In the genomic region with DNA sequence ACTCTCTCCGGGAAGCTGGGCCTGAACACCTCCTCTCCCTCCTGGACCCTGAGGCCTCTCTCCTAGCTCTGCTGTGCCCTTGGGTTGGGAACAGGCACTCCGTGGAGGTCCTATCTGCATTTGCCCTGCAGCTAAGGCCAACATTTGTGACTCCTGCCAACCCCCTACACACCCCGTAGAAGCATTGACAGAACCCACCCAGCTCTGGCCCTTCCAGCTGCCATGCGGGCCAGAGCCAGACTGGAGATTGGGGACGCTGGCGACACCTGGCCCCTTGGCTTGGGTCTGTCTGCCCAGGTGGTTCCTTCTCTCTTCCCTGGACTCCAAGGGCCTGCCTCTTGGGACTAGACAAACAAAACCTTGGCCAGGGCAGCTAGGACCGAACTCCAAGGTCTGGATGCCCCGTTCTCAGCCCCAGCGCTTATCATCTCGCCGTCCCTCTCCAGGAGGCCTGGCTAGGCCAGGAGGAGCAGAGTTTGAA, we compare ENCODE assay signal across 8 cellular contexts. TPM values are rescaled to one million over a fixed set of nuclear protein-coding genes. Genes with fewer than 3 reads are reported as not detected.
DNase-seq lines count a peak whose midpoint lies in the region; ATAC-seq and TF ChIP-seq lines count a peak whose summit lies in the region.

No MANE protein-coding gene starts in this region.

- H4K20me1 ChIP-seq in PC-3 (ENCODE audit: low read length), result peaks cover 7% of the 10 kb centered on the region; the same call in 1 of the 2 replicates

- H3K9me3 ChIP-seq in PC-3 (ENCODE audit: low read length) (no peaks in the 10 kb centered on the region), endodermal cell (ENCODE audit: control insufficient read depth, low read length) (no peaks in the 10 kb centered on the region), neutrophil (no peaks in the 10 kb centered on the region)

- TSS peak; percentile 58 for BruUV-seq in PC-3 (replicated peaks; lab: Mats Ljungman, UMichigan)

- H3K36me3 Mint-ChIP-seq in CD14-positive monocyte (peaks cover 26 to 29% of the 10 kb centered on the region in 2 donors), endodermal cell (ENCODE audit: low read depth) (no peaks in the 10 kb centered on the region)

- H3K9ac ChIP-seq in PC-3 (ENCODE audit: low read length) (peak overlapping the region; percentile 96; the same call in 1 of the 2 replicates), endodermal cell (ENCODE audit: extremely low read depth, low read length, poor library complexity, severe bottlenecking) (no peak overlapping the region)

- no peaks in the 10 kb centered on the region for H3F3A ChIP-seq in PC-3 (ENCODE audit: low read length, unreplicated experiment)

- H2AFZ ChIP-seq in PC-3 (ENCODE audit: low read length), result peak overlapping the region; percentile 83

- H3K36me3 ChIP-seq in PC-3 (ENCODE audit: low read depth, low read length) (no peaks in the 10 kb centered on the region), endodermal cell (ENCODE audit: control insufficient read depth, insufficient read depth, low read length) (no peaks in the 10 kb centered on the region), neutrophil (no peaks in the 10 kb centered on the region)

- CTCF ChIA-PET in PC-3 (lab: Charles Lee), result interaction anchor here (1.0 kb wide), 1 partner anchor 44 kb away, joined by 5 read pairs; no protein-coding TSS in a partner anchor

- no peaks in the 10 kb centered on the region for H3K9me2 ChIP-seq in PC-3 (replicated peaks; ENCODE audit: low read length)

- peak overlapping the region; percentile 98 for H3K4me3 ChIP-seq in PC-3 (ENCODE audit: low read length)
- no peak overlapping the region for H3K4me3 ChIP-seq in endodermal cell (ENCODE audit: low read length)
- peak overlapping the region; percentile 86 to 91 for H3K4me3 ChIP-seq in neutrophil (ENCODE audit: low read depth in 1 of 2, low read length in 1 of 2)

- peaks cover 75% of the 10 kb centered on the region for H3K4me1 Mint-ChIP-seq in CD14-positive monocyte
- H3K4me1 Mint-ChIP-seq in endodermal cell, result peaks cover 45% of the 10 kb centered on the region

- POLR2A ChIA-PET in PC-3 (lab: Charles Lee; ENCODE audit: unreplicated experiment), result no interaction called here

- TF ChIP-seq CTCF in CD14-positive monocyte (IDR thresholded peaks at IDR 0.05) (no peak), PC-3 (conservative IDR thresholded peaks at IDR 0.05; ENCODE audit: low read depth, low read length) (no peak), endodermal cell (conservative IDR thresholded peaks at IDR 0.05) (no peak), neutrophil (IDR thresholded peaks at IDR 0.05) (no peak)

- H3K4me2 ChIP-seq in PC-3 (ENCODE audit: low read length), result peak overlapping the region; percentile 83

- H3K27ac ChIP-seq in PC-3 (ENCODE audit: low read length) (no peak overlapping the region), endodermal cell (ENCODE audit: low read depth, low read length) (no peak overlapping the region), neutrophil (peak overlapping the region; percentile 90)

- H3K27me3 ChIP-seq in PC-3 (ENCODE audit: low read length), result no peaks in the 10 kb centered on the region
- H3K27me3 ChIP-seq in endodermal cell (ENCODE audit: control insufficient read depth, insufficient read depth, low read length, poor library complexity, severe bottlenecking), result no peaks in the 10 kb centered on the region
- no peaks in the 10 kb centered on the region for H3K27me3 ChIP-seq in neutrophil

- peaks cover 41% of the 10 kb centered on the region for H3K79me2 ChIP-seq in PC-3 (ENCODE audit: low read length)

- ATAC-seq in PC-3 (no peak), HG03342 (IDR thresholded peaks at IDR 0.05; ENCODE audit: unreplicated experiment) (no peak)

- peak overlapping the region; percentile 95 to 99 (median 98) for H3K27ac Mint-ChIP-seq in CD14-positive monocyte
- H3K27ac Mint-ChIP-seq in endodermal cell, result peak overlapping the region; percentile 80

- DNase-seq in CD14-positive monocyte (ENCODE audit: low spot score), result no peak
- no peak for DNase-seq in PC-3
- no peak for DNase-seq in endodermal cell
- no peak for DNase-seq in NCI-H526 (lab: John Stamatoyannopoulos, UW)
- DNase-seq in NK-92 (lab: John Stamatoyannopoulos, UW; ENCODE audit: unreplicated experiment), result no peak
- DNase-seq in hepatic stellate cell (ENCODE audit: low spot score), result no peak

- WGBS in endodermal cell (ENCODE audit: insufficient coverage in 1 of 2, insufficient read length in 1 of 2), 2 experiments, result 81 to 82% methylated on average over 7 to 11 of the region's 11 CpGs

- H3K9me3 Mint-ChIP-seq in CD14-positive monocyte (no peaks in the 10 kb centered on the region), endodermal cell (no peaks in the 10 kb centered on the region)

- H3K27me3 Mint-ChIP-seq in CD14-positive monocyte (ENCODE audit: low read depth in 3 of 3) (peaks cover 0 to 4% (median under 1%) of the 10 kb centered on the region in 3 donors), endodermal cell (ENCODE audit: insufficient read depth) (peaks cover 5% of the 10 kb centered on the region)

- intact Hi-C loops in CD14-positive monocyte (cut with micrococcal nuclease) (loop anchor here (1.0 to 10.0 kb wide), 3 partner anchors 9 to 213 kb away; a partner anchor contains a TSS), PC-3 (cut with micrococcal nuclease) (loop anchor here (1.0 kb wide), 1 partner anchor 36 kb away; no protein-coding TSS in a partner anchor)

- H3K4me3 Mint-ChIP-seq in CD14-positive monocyte (peak overlapping the region; percentile 88 to 95), endodermal cell (peak overlapping the region; percentile 78)

- H3K4me1 ChIP-seq in PC-3 (ENCODE audit: insufficient read depth, low read length), result peaks cover 36% of the 10 kb centered on the region
- no peaks in the 10 kb centered on the region for H3K4me1 ChIP-seq in endodermal cell (ENCODE audit: control insufficient read depth, insufficient read depth, low read length)
- peaks cover 49 to 65% of the 10 kb centered on the region in 2 experiments for H3K4me1 ChIP-seq in neutrophil (ENCODE audit: control insufficient read depth in 1 of 2, insufficient read depth in 1 of 2, low read depth in 1 of 2, low read length in 1 of 2)

RNA-seq across cellular contexts. Expression of a gene that starts 0.6 kb away (rescaled TPM):
- polyA plus RNA-seq in CD14-positive monocyte, result 10 to 100 TPM; 36.9 to 68.6 TPM
- total RNA-seq in PC-3 (2014; rRNA removed), result 52.3 and 74.8 TPM in 2 replicates
- 10 to 100 TPM; 28.5 to 31.1 TPM for total RNA-seq in endodermal cell
- 6.1 TPM for polyA plus RNA-seq in endodermal cell (2013, experiment 1 of 2)
- 6.0 TPM for polyA plus RNA-seq in endodermal cell (2013, experiment 2 of 2)

RNA-seq across cellular contexts. Expression of a gene that starts 34.5 kb away (rescaled TPM):
- polyA plus RNA-seq in CD14-positive monocyte, result not detected
- total RNA-seq in PC-3 (2014; rRNA removed) (not detected in 2 replicates), endodermal cell (not detected)
- not detected for polyA plus RNA-seq in endodermal cell (2013, experiment 1 of 2)
- 0.29 TPM for polyA plus RNA-seq in endodermal cell (2013, experiment 2 of 2)

RNA-seq across cellular contexts. Expression of a gene that starts 35.6 kb away (rescaled TPM):
- not detected for polyA plus RNA-seq in CD14-positive monocyte
- 0.40 and 0.62 TPM in 2 replicates for total RNA-seq in PC-3 (2014; rRNA removed)
- 1 to 10 TPM; 2.0 to 3.4 TPM for total RNA-seq in endodermal cell
- polyA plus RNA-seq in endodermal cell (2013, experiment 1 of 2), result 3.3 TPM
- 2.3 TPM for polyA plus RNA-seq in endodermal cell (2013, experiment 2 of 2)

RNA-seq across cellular contexts. Expression of a gene that starts 38.0 kb away (rescaled TPM):
- polyA plus RNA-seq in CD14-positive monocyte, result not detected
- 0.86 and 2.5 TPM in 2 replicates for total RNA-seq in PC-3 (2014; rRNA removed)
- 1 to 10 TPM; 3.2 to 4.8 TPM for total RNA-seq in endodermal cell
- 0.50 TPM for polyA plus RNA-seq in endodermal cell (2013, experiment 1 of 2)
- polyA plus RNA-seq in endodermal cell (2013, experiment 2 of 2), result 2.2 TPM

RNA-seq across cellular contexts. Expression of a gene that starts 48.9 kb away (rescaled TPM):
- polyA plus RNA-seq in CD14-positive monocyte, result 1 to 10 TPM; 1.3 to 4.5 TPM
- total RNA-seq in PC-3 (2014; rRNA removed) (64.7 and 77.3 TPM in 2 replicates), endodermal cell (10 to 100 TPM; 45.4 to 46.5 TPM)
- polyA plus RNA-seq in endodermal cell (2013, experiment 1 of 2), result 41.5 TPM
- polyA plus RNA-seq in endodermal cell (2013, experiment 2 of 2), result 38.4 TPM
